ENCODE assay signal across 9 cellular contexts in genomic region chr4:99273704-99274103, GRCh38. TPM values are rescaled to one million over a fixed set of nuclear protein-coding genes. Genes with fewer than 3 reads are reported as not detected.
"Had no signal": no experiment of that assay in that cellular context is flagged by ENCODE, and none has a peak within 500 bp of the region (broad histone marks: within the 10 kb centered on the region; RNA-seq: fewer than 3 reads in every experiment).

No MANE protein-coding gene starts in this region.

- H3K36me3 ChIP-seq: HAP-1 had no signal

- H3K4me3 ChIP-seq: GM23338, HAP-1, K562 had no signal

- H3K9me3 ChIP-seq: HAP-1 had no signal

- H2AFZ ChIP-seq: GM23338 had no signal

- H3K4me1 ChIP-seq: HAP-1 had no signal

- H3K4me2 ChIP-seq: GM23338 had no signal

- DNase-seq: H7, HFFc6 had no signal

- ATAC-seq: GM23338, HCT116, K562 had no signal

RNA-seq across cellular contexts. Expression of gene ADH1A, which starts 17.1 kb away (rescaled TPM):
- total RNA-seq: GM23338, H4, H7, HFFc6, HT-29, IMR-90, K562 had no signal
- polyA plus RNA-seq: GM23338, IMR-90, K562 had no signal

RNA-seq across cellular contexts. Expression of gene ADH1B, which starts 47.5 kb away (rescaled TPM):
- total RNA-seq: GM23338, H4, H7, HFFc6, HT-29 had no signal
- polyA plus RNA-seq: GM23338, K562 had no signal

RNA-seq across cellular contexts. Expression of gene ADH6, which starts 54.7 kb away (rescaled TPM):
- total RNA-seq: GM23338, H4, H7, HFFc6, IMR-90, K562 had no signal
- polyA plus RNA-seq: IMR-90 had no signal
